ENCODE assay signal across 12 cellular contexts in the genomic region with DNA sequence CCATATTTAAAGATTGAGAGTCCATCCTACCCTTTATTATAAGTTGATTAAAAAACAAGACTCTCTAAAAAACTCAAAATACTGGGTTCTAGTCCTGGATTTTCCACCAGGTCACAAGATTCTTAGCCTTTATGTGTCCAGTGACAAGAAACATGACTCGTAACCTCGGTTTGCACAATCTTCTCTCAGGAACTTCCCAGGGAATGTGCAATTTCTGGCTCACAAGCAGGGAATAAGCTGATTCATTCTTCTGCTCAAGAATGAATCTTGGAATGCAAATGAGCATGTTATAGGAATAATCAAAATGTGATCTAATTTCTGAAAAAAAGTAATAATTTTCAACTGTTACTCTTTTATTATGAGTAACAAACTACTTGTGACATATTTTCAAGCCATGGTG. TPM values are rescaled to one million over a fixed set of nuclear protein-coding genes. Genes with fewer than 3 reads are reported as not detected.
A peak's percentile ranks its signal among the peaks of the same experiment; 100 is the strongest.
DNase-seq lines count a peak whose midpoint lies in the region; ATAC-seq and TF ChIP-seq lines count a peak whose summit lies in the region.
"Had no signal": no experiment of that assay in that cellular context is flagged by ENCODE, and none has a peak within 500 bp of the region (broad histone marks: within the 10 kb centered on the region; RNA-seq: fewer than 3 reads in every experiment).

No MANE protein-coding gene starts in this region.

- H3K4me3 ChIP-seq in Panc1 (ENCODE audit: low read depth in 2 of 2, low read length in 2 of 2) (no peak overlapping the region), epithelial cell of proximal tubule (ENCODE audit: low read depth, low read length) (no peak overlapping the region)
- H3K4me3 ChIP-seq in CD4-positive, alpha-beta memory T cell (ENCODE audit: low read length in 2 of 2), result no peak overlapping the region
- H3K4me3 ChIP-seq: transverse colon had no signal

- no peaks in the 10 kb centered on the region for H3K36me3 ChIP-seq in Panc1 (ENCODE audit: control insufficient read depth, insufficient read depth, low read length)
- no peaks in the 10 kb centered on the region for H3K36me3 ChIP-seq in CD4-positive, alpha-beta memory T cell (ENCODE audit: insufficient read depth, low read length)
- H3K36me3 ChIP-seq: transverse colon had no signal

- POLR2A ChIA-PET in Panc1 (lab: Charles Lee), result no interaction called here
- POLR2A ChIA-PET in activated CD4-positive, alpha-beta T cell treated with anti-CD3 and anti-CD28 coated beads for 36 hours (lab: Charles Lee), result no interaction called here
- POLR2A ChIA-PET in CD4-positive, alpha-beta memory T cell (lab: Charles Lee; ENCODE audit: partially characterized antibody), result no interaction called here

- no TSS peak for BruUV-seq in Panc1 (replicated peaks; lab: Mats Ljungman, UMichigan)

- intact Hi-C loops in Panc1 (cut with micrococcal nuclease; ENCODE audit: unreplicated experiment), result no loop called here
- intact Hi-C loops in activated CD4-positive, alpha-beta T cell treated with anti-CD3 and anti-CD28 coated beads for 36 hours (cut with DNase I, micrococcal nuclease), result no loop called here
- intact Hi-C loops in CD4-positive, alpha-beta memory T cell (cut with micrococcal nuclease), result no loop called here

- no peaks in the 10 kb centered on the region for H3K4me1 ChIP-seq in Panc1 (ENCODE audit: control insufficient read depth, insufficient read depth, low read length)
- no peaks in the 10 kb centered on the region for H3K4me1 ChIP-seq in CD4-positive, alpha-beta memory T cell (ENCODE audit: insufficient read depth, low read length)
- H3K4me1 ChIP-seq: transverse colon had no signal

- DNase-seq in Daoy (ENCODE audit: low read depth), result peak; percentile 66
- peak; percentile 85 for DNase-seq in Panc1 (ENCODE audit: low read depth, low spot score)
- peak; percentile 98 for DNase-seq in epithelial cell of proximal tubule (ENCODE audit: low read depth)
- peak; percentile 98 for DNase-seq in renal cortical epithelial cell (ENCODE audit: low read depth)
- no peak for DNase-seq in islet precursor cell
- no peak for DNase-seq in activated CD4-positive, alpha-beta T cell treated with anti-CD3 and anti-CD28 coated beads for 36 hours
- DNase-seq in CD4-positive, alpha-beta memory T cell, result no peak
- no peak for DNase-seq in activated CD4-positive, alpha-beta T cell treated with anti-CD3 and anti-CD28 coated beads for 4 hours
- DNase-seq: DMS53, NCI-H1436 treated with DMSO at 0.1 percent for 48 hours, transverse colon had no signal

- in situ Hi-C loops in Panc1 (cut with HindIII; ENCODE audit: low pct_unique_long_range_greater_than_20kb, low sequenced_read_pairs), result no loop called here

- H3K36me3 Mint-ChIP-seq in activated CD4-positive, alpha-beta T cell treated with anti-CD3 and anti-CD28 coated beads for 36 hours (ENCODE audit: low read depth), result no peaks in the 10 kb centered on the region
- H3K36me3 Mint-ChIP-seq in CD4-positive, alpha-beta memory T cell, result no peaks in the 10 kb centered on the region

- no peak for ATAC-seq in Panc1
- no peak for ATAC-seq in activated CD4-positive, alpha-beta T cell treated with anti-CD3 and anti-CD28 coated beads for 36 hours

- peaks cover 4% of the 10 kb centered on the region for H3K4me1 Mint-ChIP-seq in activated CD4-positive, alpha-beta T cell treated with anti-CD3 and anti-CD28 coated beads for 36 hours
- no peaks in the 10 kb centered on the region for H3K4me1 Mint-ChIP-seq in CD4-positive, alpha-beta memory T cell

- no peak overlapping the region for H3K27ac ChIP-seq in Panc1 (ENCODE audit: low read length)
- no peak overlapping the region for H3K27ac ChIP-seq in CD4-positive, alpha-beta memory T cell (ENCODE audit: low read depth, low read length)
- H3K27ac ChIP-seq: HL-60, transverse colon had no signal

- peaks cover 2% of the 10 kb centered on the region for H3K27me3 Mint-ChIP-seq in activated CD4-positive, alpha-beta T cell treated with anti-CD3 and anti-CD28 coated beads for 36 hours
- H3K27me3 Mint-ChIP-seq in CD4-positive, alpha-beta memory T cell, result peaks cover 0 to 6% of the 10 kb centered on the region in 2 donors

- H3K9me3 ChIP-seq in Panc1 (ENCODE audit: control insufficient read depth, insufficient read depth, low read depth, low read length), result no peaks in the 10 kb centered on the region
- H3K9me3 ChIP-seq in CD4-positive, alpha-beta memory T cell (ENCODE audit: control insufficient read depth in 1 of 2, low read length in 2 of 2), result no peaks in the 10 kb centered on the region
- H3K9me3 ChIP-seq: transverse colon had no signal

- H3K9me3 Mint-ChIP-seq in activated CD4-positive, alpha-beta T cell treated with anti-CD3 and anti-CD28 coated beads for 36 hours (ENCODE audit: low read depth), result no peaks in the 10 kb centered on the region
- H3K9me3 Mint-ChIP-seq in CD4-positive, alpha-beta memory T cell, result peaks cover 0 to 2% (median 0%) of the 10 kb centered on the region in 8 donors

- CTCF ChIA-PET in Panc1 (lab: Charles Lee), result no interaction called here
- CTCF ChIA-PET in activated CD4-positive, alpha-beta T cell treated with anti-CD3 and anti-CD28 coated beads for 36 hours (lab: Charles Lee), result no interaction called here
- CTCF ChIA-PET in CD4-positive, alpha-beta memory T cell (lab: Charles Lee; ENCODE audit: partially characterized antibody), result interaction anchor here (1.0 kb wide), 1 partner anchor 11 kb away, joined by 3 read pairs; no protein-coding TSS in a partner anchor

- TF ChIP-seq CTCF in Panc1 (IDR thresholded peaks at IDR 0.05) (no peak), epithelial cell of proximal tubule (conservative IDR thresholded peaks at IDR 0.05; ENCODE audit: low read depth, low read length) (no peak)

- H3K27ac Mint-ChIP-seq in activated CD4-positive, alpha-beta T cell treated with anti-CD3 and anti-CD28 coated beads for 36 hours, result no peak overlapping the region
- no peak overlapping the region for H3K27ac Mint-ChIP-seq in CD4-positive, alpha-beta memory T cell

- no peak overlapping the region for H3K4me3 Mint-ChIP-seq in activated CD4-positive, alpha-beta T cell treated with anti-CD3 and anti-CD28 coated beads for 36 hours
- H3K4me3 Mint-ChIP-seq in CD4-positive, alpha-beta memory T cell, result no peak overlapping the region

- no peaks in the 10 kb centered on the region for H3K27me3 ChIP-seq in Panc1 (ENCODE audit: control insufficient read depth, insufficient read depth, low read length)
- no peaks in the 10 kb centered on the region for H3K27me3 ChIP-seq in CD4-positive, alpha-beta memory T cell (ENCODE audit: insufficient read depth, low read length)
- H3K27me3 ChIP-seq: transverse colon had no signal

RNA-seq across cellular contexts. Expression of gene OGFRL1, which starts 45.1 kb away (rescaled TPM):
- total RNA-seq in Daoy (2014; rRNA removed; shearing (Covaris generic)), result 3.7 TPM in 2 replicates
- total RNA-seq in Panc1 (2021; ENCODE audit: unreplicated experiment) (17.2 TPM), epithelial cell of proximal tubule (30.7 and 34.0 TPM in 2 replicates), renal cortical epithelial cell (34.5 and 96.0 TPM in 2 replicates)
- polyA plus RNA-seq in Panc1 (2012; ENCODE audit: insufficient read length), result 5.7 TPM
- total RNA-seq in activated CD4-positive, alpha-beta T cell treated with anti-CD3 and anti-CD28 coated beads for 36 hours, result 1 to 10 TPM; 4.0 to 4.3 TPM
- 10 to 100 TPM; 11.4 to 12.0 TPM for total RNA-seq in CD4-positive, alpha-beta memory T cell
- 1 to 10 TPM; 3.3 to 4.2 TPM for polyA plus RNA-seq in CD4-positive, alpha-beta memory T cell

Comparison
In these comparisons a context has a peak if more than half of its experiments do, and no peak if none do; other contexts are left out.
1. DNase-seq: peak in Daoy (single experiment), Panc1 (single experiment), epithelial cell of proximal tubule (single experiment) and renal cortical epithelial cell (single experiment); none in islet precursor cell (single experiment), activated CD4-positive, alpha-beta T cell treated with anti-CD3 and anti-CD28 coated beads for 36 hours (single experiment), CD4-positive, alpha-beta memory T cell (0 of 5) and activated CD4-positive, alpha-beta T cell treated with anti-CD3 and anti-CD28 coated beads for 4 hours (0 of 2).